In the genomic region with DNA sequence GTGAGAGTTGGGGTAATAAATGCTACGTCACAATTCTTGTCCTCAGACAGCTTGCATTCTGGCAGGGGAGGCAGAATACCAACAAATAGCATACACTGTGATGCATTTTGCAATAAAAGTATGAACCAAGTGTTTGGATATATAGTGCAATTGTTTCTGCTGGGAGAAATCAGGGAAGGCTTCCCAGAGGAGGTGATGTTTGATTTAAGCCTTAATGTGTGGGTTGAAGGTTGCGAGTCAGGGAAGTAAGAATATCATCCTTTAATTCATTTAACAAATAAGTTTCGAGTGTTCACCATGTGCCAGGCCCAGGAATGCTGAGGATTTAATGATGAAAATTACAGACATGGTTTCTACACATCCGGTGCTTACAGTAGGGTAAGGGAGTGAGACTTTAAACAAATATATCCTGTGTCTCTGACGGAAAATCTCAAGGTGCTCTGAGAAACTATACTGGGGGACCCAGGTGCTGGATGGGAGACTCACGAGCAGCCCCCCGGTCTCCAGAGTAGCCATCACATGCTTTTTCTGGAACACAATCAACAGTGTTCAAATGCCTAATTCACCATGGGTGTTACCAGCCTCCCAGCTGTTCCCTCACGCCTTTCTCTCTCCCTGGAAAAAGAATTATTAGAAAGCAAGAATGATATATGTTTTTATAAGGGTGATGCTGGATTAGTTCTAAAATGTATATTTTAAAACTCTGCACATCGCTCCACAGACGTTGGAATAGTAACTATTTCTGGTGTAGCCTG, we compare ENCODE assay signal across 23 cellular contexts.
"Had no signal": no experiment of that assay in that cellular context is flagged by ENCODE, and none has a peak within 500 bp of the region (broad histone marks: within the 10 kb centered on the region; RNA-seq: fewer than 3 reads in every experiment).

No MANE protein-coding gene starts in this region.

- H3K9me3 Mint-ChIP-seq: activated CD4-positive, alpha-beta T cell treated with anti-CD3 and anti-CD28 coated beads, Interleukin-2, amount 10 ng/mL, durations not matched to agents 24 days and 14 days; activated CD8-positive, alpha-beta T cell treated with anti-CD3 and anti-CD28 coated beads for 36 hours; activated naive CD8-positive, alpha-beta T cell treated with anti-CD3 and anti-CD28 coated beads for 36 hours; activated T-helper 17 cell treated with anti-CD3 and anti-CD28 coated beads, Interleukin-2, amount 50 U/mL, for 72 hours; endodermal cell; T-helper 2 cell treated with Interferon-gamma antibody and Interleukin-4, amounts not matched to agents 5 μg/mL and 100 μg/mL, for 36 hours; type B pancreatic cell had no signal

- H3K27ac Mint-ChIP-seq: activated CD8-positive, alpha-beta T cell treated with anti-CD3 and anti-CD28 coated beads for 36 hours; activated naive CD8-positive, alpha-beta T cell treated with anti-CD3 and anti-CD28 coated beads for 36 hours; activated T-helper 17 cell treated with anti-CD3 and anti-CD28 coated beads, Interleukin-2, amount 50 U/mL, for 72 hours; endodermal cell; nephron progenitor cell; T-helper 2 cell treated with Interferon-gamma antibody and Interleukin-4, amounts not matched to agents 5 μg/mL and 100 μg/mL, for 36 hours; type B pancreatic cell had no signal

- H3K27ac ChIP-seq: epithelial cell of prostate had no signal

- DNase-seq: activated CD4-positive, alpha-beta T cell treated with anti-CD3 and anti-CD28 coated beads, Interleukin-2, amount 10 ng/mL, durations not matched to agents 24 days and 14 days; activated CD4-positive, CD25-positive, alpha-beta regulatory T cell; activated CD8-positive, alpha-beta T cell treated with anti-CD3 and anti-CD28 coated beads for 36 hours; activated naive CD4-positive, alpha-beta T cell; activated naive CD8-positive, alpha-beta T cell treated with anti-CD3 and anti-CD28 coated beads for 36 hours; activated T-cell treated with anti-CD3 and anti-CD28 coated beads, Interleukin-2, amount 50 U/mL, for 1 hour; central memory CD4-positive, alpha-beta T cell; endodermal cell; foreskin fibroblast; hippocampal formation; left cardiac atrium; midbrain; nephron progenitor cell; nucleus accumbens; posterior cingulate gyrus; retina; stimulated activated CD4-positive, alpha-beta T cell treated with anti-CD3 and anti-CD28 coated beads, Interleukin-2, amount 100 ng/mL, for 24 hours; stimulated activated naive CD8-positive, alpha-beta T cell treated with anti-CD3 and anti-CD28 coated beads, Interleukin-15, Interleukin-2, amounts not matched to agents 100 U/mL and 50 U/mL, for 24 hours had no signal

- H3K4me1 Mint-ChIP-seq: activated T-helper 17 cell treated with anti-CD3 and anti-CD28 coated beads, Interleukin-2, amount 50 U/mL, for 72 hours; endodermal cell had no signal

- H3K4me3 Mint-ChIP-seq: activated CD4-positive, alpha-beta T cell treated with anti-CD3 and anti-CD28 coated beads, Interleukin-2, amount 10 ng/mL, durations not matched to agents 24 days and 14 days; activated CD8-positive, alpha-beta T cell treated with anti-CD3 and anti-CD28 coated beads for 36 hours; activated naive CD8-positive, alpha-beta T cell treated with anti-CD3 and anti-CD28 coated beads for 36 hours; activated T-helper 17 cell treated with anti-CD3 and anti-CD28 coated beads, Interleukin-2, amount 50 U/mL, for 72 hours; endodermal cell; nephron progenitor cell; T-helper 2 cell treated with Interferon-gamma antibody and Interleukin-4, amounts not matched to agents 5 μg/mL and 100 μg/mL, for 36 hours; type B pancreatic cell had no signal

- H3K4me3 ChIP-seq: lung had no signal

- H3K27me3 Mint-ChIP-seq: activated CD8-positive, alpha-beta T cell treated with anti-CD3 and anti-CD28 coated beads for 36 hours; activated naive CD8-positive, alpha-beta T cell treated with anti-CD3 and anti-CD28 coated beads for 36 hours; activated T-helper 17 cell treated with anti-CD3 and anti-CD28 coated beads, Interleukin-2, amount 50 U/mL, for 72 hours had no signal

- H3K36me3 Mint-ChIP-seq: activated naive CD8-positive, alpha-beta T cell treated with anti-CD3 and anti-CD28 coated beads for 36 hours; type B pancreatic cell had no signal
